ENCODE assay signal across 9 cellular contexts in the genomic region with DNA sequence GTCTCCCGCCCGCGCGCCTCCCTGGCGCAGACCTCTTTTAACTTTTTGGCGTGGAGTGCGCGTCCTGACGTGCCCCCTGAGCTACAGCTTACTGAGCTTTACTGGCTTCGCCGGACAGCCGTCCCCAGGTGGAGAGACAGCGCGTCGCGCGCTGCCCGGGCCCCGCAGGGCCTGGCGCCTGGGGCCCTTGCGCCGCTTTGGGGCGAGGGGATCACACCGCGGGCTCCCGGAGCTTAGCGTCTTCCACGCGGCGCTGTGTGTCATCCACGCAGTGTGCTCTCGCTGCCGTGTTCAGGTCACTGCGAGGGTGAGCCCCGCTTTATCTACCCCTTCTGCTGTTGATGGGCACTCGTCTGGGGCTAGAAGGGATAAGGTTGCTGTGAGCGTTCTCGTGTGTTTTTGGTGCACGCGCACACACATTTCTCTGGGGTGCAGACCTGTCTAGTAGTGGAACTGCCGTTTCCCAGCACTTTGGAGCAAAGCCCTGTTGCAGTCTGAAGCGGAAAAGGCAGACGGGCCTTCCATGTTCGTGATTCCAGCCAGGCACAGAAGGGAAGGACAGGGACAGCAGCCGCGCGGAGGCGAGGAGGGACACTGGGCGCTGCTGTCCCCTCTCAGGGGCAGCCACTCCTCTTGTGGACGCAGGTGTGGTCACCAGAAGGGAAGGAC. TPM values are rescaled to one million over a fixed set of nuclear protein-coding genes. Genes with fewer than 3 reads are reported as not detected.
DNase-seq lines count a peak whose midpoint lies in the region; ATAC-seq and TF ChIP-seq lines count a peak whose summit lies in the region.
"Had no signal": no experiment of that assay in that cellular context is flagged by ENCODE, and none has a peak within 500 bp of the region (broad histone marks: within the 10 kb centered on the region; RNA-seq: fewer than 3 reads in every experiment).

No MANE protein-coding gene starts in this region.

- H3K4me3 ChIP-seq in NT2/D1 (ENCODE audit: insufficient read length, low read depth): peak overlapping the region; percentile 59
- peak overlapping the region; percentile 49 to 57 for H3K4me3 ChIP-seq in duodenal mucosa (ENCODE audit: low read depth in 1 of 2, low read length in 2 of 2)
- peak overlapping the region; percentile 51 to 62 (median 55) for H3K4me3 ChIP-seq in right lobe of liver
- peak overlapping the region; percentile 70 to 76 for H3K4me3 ChIP-seq in stomach smooth muscle (ENCODE audit: low read length in 2 of 2)

- intact Hi-C loops in right lobe of liver (cut with DNase I): no loop called here

- H3K36me3 ChIP-seq in NT2/D1 (ENCODE audit: insufficient read depth, insufficient read length, low read length) (no peaks in the 10 kb centered on the region), duodenal mucosa (ENCODE audit: control insufficient read depth in 1 of 2, insufficient read depth in 2 of 2, low read length in 2 of 2) (no peaks in the 10 kb centered on the region), right lobe of liver (no peaks in the 10 kb centered on the region), stomach smooth muscle (ENCODE audit: control insufficient read depth in 2 of 2, insufficient read depth in 2 of 2, low read length in 2 of 2) (no peaks in the 10 kb centered on the region)

- no peak for DNase-seq in NT2/D1 (ENCODE audit: low read depth, low spot score)
- no peak for DNase-seq in right lobe of liver
- no peak for DNase-seq in COR-L47 (lab: John Stamatoyannopoulos, UW)
- no peak for DNase-seq in activated naive CD4-positive, alpha-beta T cell (lab: John Stamatoyannopoulos, UW)
- DNase-seq in NOMO-1 treated with DMSO at 0.1 percent for 48 hours (lab: John Stamatoyannopoulos, UW; ENCODE audit: unreplicated experiment): no peak
- DNase-seq: activated CD4-positive, alpha-beta memory T cell treated with anti-CD3 and anti-CD28 coated beads, Interleukin-2, amount 10 ng/mL, durations not matched to agents 7 days and 5 days had no signal

- WGBS in right lobe of liver (ENCODE audit: insufficient coverage, low coverage, low lambda C conversion rate, missing lambda C conversion rate): 13% methylated on average over 13 of the region's 50 CpGs

- no peak for TF ChIP-seq POLR2A in right lobe of liver (IDR thresholded peaks at IDR 0.05)

- H3K27me3 ChIP-seq in NT2/D1 (ENCODE audit: insufficient read depth, insufficient read length) (peaks cover 17% of the 10 kb centered on the region), duodenal mucosa (ENCODE audit: control insufficient read depth in 1 of 2, insufficient read depth in 2 of 2, low read length in 2 of 2) (peaks cover 42 to 46% of the 10 kb centered on the region in 2 donors), right lobe of liver (peaks cover 0 to 3% of the 10 kb centered on the region in 2 donors), stomach smooth muscle (ENCODE audit: control insufficient read depth in 1 of 2, insufficient read depth in 2 of 2, low read length in 2 of 2) (peaks cover 3 to 5% of the 10 kb centered on the region in 2 donors)

- TF ChIP-seq CTCF in right lobe of liver (IDR thresholded peaks at IDR 0.05): no peak

- H3K27ac ChIP-seq in duodenal mucosa (ENCODE audit: low read depth, low read length): no peak overlapping the region
- peak overlapping the region in 2 of 3 donors; percentile 24 to 33 for H3K27ac ChIP-seq in right lobe of liver
- H3K27ac ChIP-seq in stomach smooth muscle (ENCODE audit: low read length): peak overlapping the region; percentile 11

- ATAC-seq in right lobe of liver (peak; percentile 50 to 64 (median 54)), GM18909 (IDR thresholded peaks at IDR 0.05; ENCODE audit: poor library complexity, unreplicated experiment) (no peak)

- H3K4me1 ChIP-seq in NT2/D1 (ENCODE audit: insufficient read depth, insufficient read length) (peaks cover 11% of the 10 kb centered on the region), duodenal mucosa (ENCODE audit: control insufficient read depth in 1 of 2, insufficient read depth in 2 of 2, low read length in 2 of 2) (peaks cover 5 to 12% of the 10 kb centered on the region in 2 donors), right lobe of liver (no peaks in the 10 kb centered on the region), stomach smooth muscle (ENCODE audit: control insufficient read depth, insufficient read depth, low read length) (peaks cover 8% of the 10 kb centered on the region)

- H3K9me3 ChIP-seq in NT2/D1 (ENCODE audit: insufficient read depth, low read length): peaks cover 45% of the 10 kb centered on the region; the same call in 1 of the 2 replicates
- H3K9me3 ChIP-seq in duodenal mucosa (ENCODE audit: control insufficient read depth in 1 of 2, low read length in 2 of 2): no peaks in the 10 kb centered on the region
- H3K9me3 ChIP-seq in right lobe of liver: no peaks in the 10 kb centered on the region
- H3K9me3 ChIP-seq in stomach smooth muscle (ENCODE audit: control insufficient read depth in 2 of 2, low read length in 2 of 2): no peaks in the 10 kb centered on the region

- H3K9ac ChIP-seq in NT2/D1 (ENCODE audit: insufficient read length, low read depth) (peak overlapping the region; percentile 86), duodenal mucosa (ENCODE audit: low read depth in 1 of 2, low read length in 2 of 2) (peak overlapping the region in 1 of 2 donors; percentile 8), stomach smooth muscle (ENCODE audit: low read length in 2 of 2) (peak overlapping the region; percentile 68 to 71)

RNA-seq across cellular contexts. Expression of a gene that starts 33.1 kb away (rescaled TPM):
- total RNA-seq in right lobe of liver: 100 to 1,000 TPM in 5 of 6 experiments, 10 to 100 TPM in 1; 94.9 to 962 (median 353) TPM
- total RNA-seq: activated CD4-positive, alpha-beta memory T cell treated with anti-CD3 and anti-CD28 coated beads, Interleukin-2, amount 10 ng/mL, durations not matched to agents 7 days and 5 days had no signal
